ENCODE assay signal across 12 cellular contexts in genomic region chr17:42526031-42526444, GRCh38. TPM values are rescaled to one million over a fixed set of nuclear protein-coding genes. Genes with fewer than 3 reads are reported as not detected.
A peak's percentile ranks its signal among the peaks of the same experiment; 100 is the strongest.
DNase-seq lines count a peak whose midpoint lies in the region; ATAC-seq and TF ChIP-seq lines count a peak whose summit lies in the region.
"Had no signal": no experiment of that assay in that cellular context is flagged by ENCODE, and none has a peak within 500 bp of the region (broad histone marks: within the 10 kb centered on the region; RNA-seq: fewer than 3 reads in every experiment).

No MANE protein-coding gene starts in this region.

- CTCF ChIA-PET in RWPE1 (lab: Yijun Ruan, JAX), result no interaction called here

- no peaks in the 10 kb centered on the region for H3K27me3 ChIP-seq in esophagus squamous epithelium
- no peaks in the 10 kb centered on the region for H3K27me3 ChIP-seq in uterus

- 35 to 38% methylated on average over 1 to 4 of the region's 6 CpGs for WGBS in esophagus squamous epithelium, 2 donors

- peak overlapping the region; percentile 64 for H3K27ac Mint-ChIP-seq in mesothelial cell of epicardium
- H3K27ac Mint-ChIP-seq in activated naive CD8-positive, alpha-beta T cell treated with anti-CD3 and anti-CD28 coated beads for 36 hours, result no peak overlapping the region

- no peak for TF ChIP-seq CTCF in RWPE1 (conservative IDR thresholded peaks at IDR 0.05; ENCODE audit: low read depth)
- no peak for TF ChIP-seq CTCF in esophagus squamous epithelium (IDR thresholded peaks at IDR 0.05)
- TF ChIP-seq CTCF in mesothelial cell of epicardium (IDR thresholded peaks at IDR 0.05; ENCODE audit: unreplicated experiment), result no peak
- no peak for TF ChIP-seq CTCF in uterus (IDR thresholded peaks at IDR 0.05)

- POLR2A ChIA-PET in RWPE1 (lab: Yijun Ruan, JAX; ENCODE audit: low non-redundant PET), result no interaction called here

- H3K9me3 ChIP-seq in esophagus squamous epithelium, result no peaks in the 10 kb centered on the region
- no peaks in the 10 kb centered on the region for H3K9me3 ChIP-seq in uterus

- H3K27me3 Mint-ChIP-seq in mesothelial cell of epicardium (ENCODE audit: low read depth), result no peaks in the 10 kb centered on the region
- no peaks in the 10 kb centered on the region for H3K27me3 Mint-ChIP-seq in activated naive CD8-positive, alpha-beta T cell treated with anti-CD3 and anti-CD28 coated beads for 36 hours

- no peak overlapping the region for H3K4me3 ChIP-seq in esophagus squamous epithelium
- H3K4me3 ChIP-seq in uterus, result no peak overlapping the region
- H3K4me3 ChIP-seq: smooth muscle cell had no signal

- no peak overlapping the region for H3K4me3 Mint-ChIP-seq in mesothelial cell of epicardium
- H3K4me3 Mint-ChIP-seq in activated naive CD8-positive, alpha-beta T cell treated with anti-CD3 and anti-CD28 coated beads for 36 hours, result no peak overlapping the region

- peaks cover 10% of the 10 kb centered on the region for H3K36me3 Mint-ChIP-seq in mesothelial cell of epicardium
- peaks cover 2% of the 10 kb centered on the region for H3K36me3 Mint-ChIP-seq in activated naive CD8-positive, alpha-beta T cell treated with anti-CD3 and anti-CD28 coated beads for 36 hours

- no peak for DNase-seq in RWPE1 (ENCODE audit: low spot score)
- no peak for DNase-seq in esophagus squamous epithelium (lab: John Stamatoyannopoulos, UW)
- DNase-seq in mesothelial cell of epicardium (ENCODE audit: low spot score in 2 of 2, unreplicated experiment in 2 of 2), result no peak
- DNase-seq in uterus, result no peak
- no peak for DNase-seq in activated naive CD8-positive, alpha-beta T cell treated with anti-CD3 and anti-CD28 coated beads for 36 hours
- DNase-seq: caudate nucleus, DMS153, MM.1S, SHP77 had no signal

- H3K27ac ChIP-seq in RWPE1 (peak overlapping the region; percentile 93), esophagus squamous epithelium (peak overlapping the region in 3 of 4 donors; percentile 1 to 35 (median 29)), uterus (peak overlapping the region; percentile 95 to 99)

- intact Hi-C loops in esophagus squamous epithelium (cut with DNase I), result no loop called here
- intact Hi-C loops in uterus (cut with DNase I; ENCODE audit: low total_unique reads), result loop anchor here (5.0 kb wide), 1 partner anchor 204 kb away; no protein-coding TSS in a partner anchor

- no peaks in the 10 kb centered on the region for H3K9me3 Mint-ChIP-seq in mesothelial cell of epicardium
- no peaks in the 10 kb centered on the region for H3K9me3 Mint-ChIP-seq in activated naive CD8-positive, alpha-beta T cell treated with anti-CD3 and anti-CD28 coated beads for 36 hours

- peaks cover 45% of the 10 kb centered on the region for H3K4me1 Mint-ChIP-seq in mesothelial cell of epicardium
- peaks cover 27% of the 10 kb centered on the region for H3K4me1 Mint-ChIP-seq in activated naive CD8-positive, alpha-beta T cell treated with anti-CD3 and anti-CD28 coated beads for 36 hours

- TF ChIP-seq POLR2A in esophagus squamous epithelium (IDR thresholded peaks at IDR 0.05) (no peak), uterus (IDR thresholded peaks at IDR 0.05) (no peak), GM18505 (IDR thresholded peaks at IDR 0.05; ENCODE audit: borderline replicate concordance, extremely low read depth, insufficient read depth, insufficient read length) (no peak)

- ATAC-seq in GM19023 (IDR thresholded peaks at IDR 0.05; ENCODE audit: unreplicated experiment) (no peak), GM18505 (IDR thresholded peaks at IDR 0.05; ENCODE audit: unreplicated experiment) (no peak)

- H3K4me1 ChIP-seq in esophagus squamous epithelium, result peaks cover 8 to 73% (median 51%) of the 10 kb centered on the region in 3 donors
- peaks cover 22 to 23% of the 10 kb centered on the region in 2 donors for H3K4me1 ChIP-seq in uterus

- H3K36me3 ChIP-seq in esophagus squamous epithelium (peaks cover 0 to 23% (median 8%) of the 10 kb centered on the region in 3 donors), uterus (no peaks in the 10 kb centered on the region)

RNA-seq across cellular contexts. Expression of gene NAGLU, which starts 10.0 kb away (rescaled TPM):
- 10 to 100 TPM; 19.2 to 39.0 (median 26.5) TPM for total RNA-seq in esophagus squamous epithelium
- 31.0 to 31.9 TPM (median 31.5 TPM) in 3 replicates for total RNA-seq in mesothelial cell of epicardium
- 10 to 100 TPM in 3 of 4 donors, 1 to 10 TPM in 1; 8.7 to 33.5 (median 25.6) TPM for total RNA-seq in uterus
- total RNA-seq in activated naive CD8-positive, alpha-beta T cell treated with anti-CD3 and anti-CD28 coated beads for 36 hours, result 10 to 100 TPM; 10.6 to 13.6 TPM

RNA-seq across cellular contexts. Expression of gene HSD17B1, which starts 26.7 kb away (rescaled TPM):
- 10 to 100 TPM in 1 of 4 donors, 1 to 10 TPM in 3; 3.0 to 11.8 (median 6.6) TPM for total RNA-seq in esophagus squamous epithelium
- 1.6 to 3.0 TPM (median 2.2 TPM) in 3 replicates for total RNA-seq in mesothelial cell of epicardium
- total RNA-seq in uterus, result 1 to 10 TPM in 1 of 4 donors, under 1 TPM in 1, not detected in 2; 0.35 to 3.1 TPM
- total RNA-seq in activated naive CD8-positive, alpha-beta T cell treated with anti-CD3 and anti-CD28 coated beads for 36 hours, result under 1 TPM; 0.25 to 0.26 TPM

RNA-seq across cellular contexts. Expression of gene COASY, which starts 35.9 kb away (rescaled TPM):
- total RNA-seq in esophagus squamous epithelium (10 to 100 TPM; 34.1 to 52.2 (median 46.5) TPM), mesothelial cell of epicardium (60.7 to 62.0 TPM (median 61.4 TPM) in 3 replicates), uterus (10 to 100 TPM in 3 of 4 donors, 1 to 10 TPM in 1; 2.6 to 42.6 (median 16.1) TPM)
- 100 to 1,000 TPM; 111 TPM for total RNA-seq in activated naive CD8-positive, alpha-beta T cell treated with anti-CD3 and anti-CD28 coated beads for 36 hours

RNA-seq across cellular contexts. Expression of gene MLX, which starts 40.9 kb away (rescaled TPM):
- total RNA-seq in esophagus squamous epithelium (10 to 100 TPM; 34.0 to 47.9 (median 39.9) TPM), mesothelial cell of epicardium (26.1 to 27.8 TPM (median 27.0 TPM) in 3 replicates), uterus (10 to 100 TPM in 3 of 4 donors, 1 to 10 TPM in 1; 6.9 to 50.0 (median 35.1) TPM)
- 10 to 100 TPM; 57.3 to 57.5 TPM for total RNA-seq in activated naive CD8-positive, alpha-beta T cell treated with anti-CD3 and anti-CD28 coated beads for 36 hours

RNA-seq across cellular contexts. Expression of gene PSMC3IP, which starts 51.5 kb away (rescaled TPM):
- 1 to 10 TPM in 3 of 4 donors, under 1 TPM in 1; 0.61 to 4.8 (median 2.8) TPM for total RNA-seq in esophagus squamous epithelium
- 8.3 to 9.8 TPM (median 9.7 TPM) in 3 replicates for total RNA-seq in mesothelial cell of epicardium
- total RNA-seq in uterus, result 10 to 100 TPM in 1 of 4 donors, 1 to 10 TPM in 3; 2.8 to 16.5 (median 5.0) TPM
- 10 to 100 TPM; 32.5 to 36.2 TPM for total RNA-seq in activated naive CD8-positive, alpha-beta T cell treated with anti-CD3 and anti-CD28 coated beads for 36 hours

Comparison
In these comparisons a context has a peak if more than half of its experiments do, and no peak if none do; other contexts are left out.
1. H3K27ac ChIP-seq: peak in every context shown above with its lines; median percentile 97 in uterus; 93 in RWPE1; 29 in esophagus squamous epithelium.